Comparison of ENCODE assay signal across 25 cellular contexts in genomic region chr1:232425421-232425820, GRCh38.
"Had no signal": no experiment of that assay in that cellular context is flagged by ENCODE, and none has a peak within 500 bp of the region (broad histone marks: within the 10 kb centered on the region; RNA-seq: fewer than 3 reads in every experiment).

No MANE protein-coding gene starts in this region.

- H3K27ac ChIP-seq: left lung, lower lobe of right lung, pancreas, prostate gland, sigmoid colon, spleen, suprapubic skin, thoracic aorta, tibial artery, vagina had no signal

- ATAC-seq: left colon; left lung; lower lobe of right lung; naive thymus-derived CD8-positive, alpha-beta T cell; pancreas; right cardiac atrium; stimulated activated effector memory CD8-positive, alpha-beta T cell treated with anti-CD3 and anti-CD28 coated beads, Interleukin-12 subunit alpha, Interleukin-12 subunit beta, amount 100 ng/mL, for 72 hours had no signal

- H3K9me3 ChIP-seq: left lung, lower lobe of right lung, pancreas, prostate gland, sigmoid colon, spleen, suprapubic skin, thoracic aorta, tibial artery, vagina had no signal

- H3K4me3 ChIP-seq: left lung, lower lobe of right lung, pancreas, prostate gland, sigmoid colon, spleen, suprapubic skin, thoracic aorta, tibial artery, vagina had no signal

- H3K4me1 ChIP-seq: left lung, lower lobe of right lung, pancreas, prostate gland, tibial artery, vagina had no signal

- H3K27me3 ChIP-seq: left lung, pancreas, sigmoid colon, spleen, suprapubic skin, tibial artery, vagina had no signal

- DNase-seq: hypothalamus; immature natural killer cell; kidney; left colon; left lung; lower lobe of right lung; mammary epithelial cell; mesenchymal stem cell; naive thymus-derived CD8-positive, alpha-beta T cell; nucleus accumbens; posterior cingulate gyrus; retina; right cardiac atrium; sigmoid colon; small intestine; spleen; stimulated activated CD4-positive, alpha-beta T cell treated with anti-CD3 and anti-CD28 coated beads, Interleukin-4, amount 100 ng/mL, for 24 hours; stimulated activated naive CD4-positive, alpha-beta T cell; tibial artery had no signal

- H3K36me3 ChIP-seq: pancreas, prostate gland, thoracic aorta had no signal
